22 cellular contexts compared by ENCODE assay signal in genomic region chr12:127781336-127781735, GRCh38.
DNase-seq lines count a peak whose midpoint lies in the region; ATAC-seq and TF ChIP-seq lines count a peak whose summit lies in the region.
"Had no signal": no experiment of that assay in that cellular context is flagged by ENCODE, and none has a peak within 500 bp of the region (broad histone marks: within the 10 kb centered on the region; RNA-seq: fewer than 3 reads in every experiment).

No MANE protein-coding gene starts in this region.

- DNase-seq in DMS 273 treated with DMSO at 0.1 percent for 48 hours (lab: John Stamatoyannopoulos, UW), result peak; percentile 4
- peak; percentile 7 for DNase-seq in NCI-H1694 treated with DMSO at 0.1 percent for 48 hours (lab: John Stamatoyannopoulos, UW)
- peak; percentile 50 for DNase-seq in NCI-H524 treated with DMSO at 0.1 percent for 48 hours (lab: John Stamatoyannopoulos, UW)
- peak; percentile 39 for DNase-seq in fibroblast of the aortic adventitia (ENCODE audit: low read depth)
- DNase-seq: CD4-positive, alpha-beta memory T cell; COR-L47; DMS79; EL; GF-D8; MM.1S; NCI-H1417 treated with DMSO at 0.1 percent for 48 hours; NCI-H187 treated with DMSO at 0.1 percent for 48 hours; NCI-H345; NCI-H526; Right ventricle myocardium superior; RPMI8226; T-cell had no signal

- ATAC-seq in GM21723 (IDR thresholded peaks at IDR 0.05; ENCODE audit: unreplicated experiment), result no peak
- no peak for ATAC-seq in HG02981 (IDR thresholded peaks at IDR 0.05; ENCODE audit: unreplicated experiment)
- no peak for ATAC-seq in HG03571 (IDR thresholded peaks at IDR 0.05; ENCODE audit: unreplicated experiment)
- ATAC-seq: A549, HCT116, T-cell had no signal

- no peak overlapping the region for H3K4me3 ChIP-seq in fibroblast of the aortic adventitia (ENCODE audit: low read depth, low read length)
- H3K4me3 ChIP-seq: A549 had no signal

- TF ChIP-seq CTCF in fibroblast of the aortic adventitia (IDR thresholded peaks at IDR 0.05; ENCODE audit: insufficient read depth, low read length), result no peak
